In the genomic region with DNA sequence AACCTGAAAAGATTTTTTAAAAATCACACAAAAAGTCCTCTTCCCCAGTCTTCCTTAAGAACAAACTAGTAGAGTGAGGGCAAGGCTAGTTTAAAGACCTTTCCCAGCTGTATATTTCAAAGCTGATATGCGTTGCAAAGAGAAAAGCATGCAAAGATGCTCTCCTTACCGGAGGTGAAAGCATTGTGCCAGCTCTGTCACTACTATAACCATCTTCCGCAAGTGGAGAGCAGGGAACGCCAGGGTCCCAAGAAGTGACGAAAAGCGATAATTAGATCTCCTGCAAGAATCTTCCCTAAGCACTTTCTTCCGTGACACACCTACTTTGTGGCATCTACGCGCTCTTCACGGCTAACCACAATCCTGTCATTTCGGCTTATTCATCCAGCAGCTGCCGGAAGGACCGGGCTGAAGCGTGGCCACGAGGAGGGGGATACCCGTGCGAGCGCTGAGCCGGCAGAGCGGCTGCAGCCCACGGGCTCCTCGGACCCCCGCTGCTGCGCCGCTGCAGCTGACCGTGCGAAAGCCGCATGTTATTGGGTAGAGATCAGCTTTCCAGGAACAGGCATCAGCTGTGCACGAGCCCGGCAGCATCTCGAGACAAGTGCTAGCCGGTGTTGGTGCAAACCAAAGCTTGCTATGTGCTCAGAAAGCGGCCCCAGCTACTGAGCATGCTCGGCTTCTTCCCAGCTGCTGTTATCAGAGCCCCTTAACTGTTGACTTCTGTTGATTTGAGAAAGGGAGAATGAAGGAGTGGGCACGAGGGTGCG, we compare ENCODE assay signal across 9 cellular contexts. TPM values are rescaled to one million over a fixed set of nuclear protein-coding genes. Genes with fewer than 3 reads are reported as not detected.
A peak's percentile ranks its signal among the peaks of the same experiment; 100 is the strongest.
DNase-seq lines count a peak whose midpoint lies in the region; ATAC-seq and TF ChIP-seq lines count a peak whose summit lies in the region.
"Had no signal": no experiment of that assay in that cellular context is flagged by ENCODE, and none has a peak within 500 bp of the region (broad histone marks: within the 10 kb centered on the region; RNA-seq: fewer than 3 reads in every experiment).

No MANE protein-coding gene starts in this region.

- peaks cover 3 to 81% (median 29%) of the 10 kb centered on the region in 5 donors for H3K27me3 Mint-ChIP-seq in naive thymus-derived CD4-positive, alpha-beta T cell
- H3K27me3 Mint-ChIP-seq in stimulated activated naive CD8-positive, alpha-beta T cell treated with anti-CD3 and anti-CD28 coated beads, Interleukin-15, Interleukin-2, amounts not matched to agents 100 ng/mL and 50 ng/mL, for 24 hours = peaks cover 65% of the 10 kb centered on the region

- H3K36me3 Mint-ChIP-seq in naive thymus-derived CD4-positive, alpha-beta T cell = peaks cover 0 to 5% (median 0%) of the 10 kb centered on the region in 5 donors
- H3K36me3 Mint-ChIP-seq in stimulated activated naive CD8-positive, alpha-beta T cell treated with anti-CD3 and anti-CD28 coated beads, Interleukin-15, Interleukin-2, amounts not matched to agents 100 ng/mL and 50 ng/mL, for 24 hours (ENCODE audit: low read depth) = no peaks in the 10 kb centered on the region

- H3K4me3 Mint-ChIP-seq in naive thymus-derived CD4-positive, alpha-beta T cell = peak overlapping the region; percentile 73 to 96 (median 86)
- H3K4me3 Mint-ChIP-seq in stimulated activated naive CD8-positive, alpha-beta T cell treated with anti-CD3 and anti-CD28 coated beads, Interleukin-15, Interleukin-2, amounts not matched to agents 100 ng/mL and 50 ng/mL, for 24 hours = peak overlapping the region; percentile 84

- peak overlapping the region in 6 of 9 donors; percentile 5 to 65 (median 22) for H3K27ac Mint-ChIP-seq in naive thymus-derived CD4-positive, alpha-beta T cell
- peak overlapping the region; percentile 64 for H3K27ac Mint-ChIP-seq in stimulated activated naive CD8-positive, alpha-beta T cell treated with anti-CD3 and anti-CD28 coated beads, Interleukin-15, Interleukin-2, amounts not matched to agents 100 ng/mL and 50 ng/mL, for 24 hours

- H3K36me3 ChIP-seq in naive thymus-derived CD4-positive, alpha-beta T cell (ENCODE audit: control insufficient read depth in 2 of 3, insufficient read depth in 3 of 3, low read length in 3 of 3) = no peaks in the 10 kb centered on the region

- intact Hi-C loops in naive thymus-derived CD4-positive, alpha-beta T cell (cut with micrococcal nuclease) = loop anchor here (1.0 to 2.0 kb wide), 2 partner anchors 18 to 254 kb away; no protein-coding TSS in a partner anchor

- ATAC-seq in HG03103 (IDR thresholded peaks at IDR 0.05; ENCODE audit: low read depth, unreplicated experiment) = peak; percentile 80
- ATAC-seq in naive thymus-derived CD4-positive, alpha-beta T cell = peak; percentile 88

- no peaks in the 10 kb centered on the region for H3K9me3 ChIP-seq in naive thymus-derived CD4-positive, alpha-beta T cell (ENCODE audit: control insufficient read depth in 2 of 3, low read length in 3 of 3)

- TF ChIP-seq CTCF in epithelial cell of esophagus (IDR thresholded peaks at IDR 0.05; ENCODE audit: insufficient read depth, low read depth, low read length, missing control alignments) = no peak

- CTCF ChIA-PET in naive thymus-derived CD4-positive, alpha-beta T cell (lab: Charles Lee) = interaction anchor here (0.9 to 1.2 kb wide), 3 partner anchors 10 to 113 kb away, joined by 3 to 4 read pairs (median 3); no protein-coding TSS in a partner anchor

- H3K4me1 ChIP-seq in naive thymus-derived CD4-positive, alpha-beta T cell (ENCODE audit: control insufficient read depth in 2 of 2, insufficient read depth in 2 of 2, low read length in 2 of 2) = peaks cover 7 to 8% of the 10 kb centered on the region in 2 donors

- DNase-seq in DMS 273 (lab: John Stamatoyannopoulos, UW; ENCODE audit: unreplicated experiment) (peak; percentile 45), DMS 273 treated with DMSO at 0.1 percent for 48 hours (lab: John Stamatoyannopoulos, UW) (no peak), NCI-H748 (lab: John Stamatoyannopoulos, UW; ENCODE audit: unreplicated experiment) (peak; percentile 84), epithelial cell of esophagus (ENCODE audit: low read depth) (peak; percentile 74)
- peak; percentile 32 for DNase-seq in activated CD8-positive, alpha-beta memory T cell treated with anti-CD3 and anti-CD28 coated beads, Interleukin-2, amount 50 U/mL, for 24 hours (ENCODE audit: extremely low read depth)
- DNase-seq in naive thymus-derived CD4-positive, alpha-beta T cell = peak; percentile 11 to 72 (median 51)

- POLR2A ChIA-PET in naive thymus-derived CD4-positive, alpha-beta T cell (lab: Charles Lee) = no interaction called here

- peaks cover 11 to 39% (median 13%) of the 10 kb centered on the region in 7 donors for H3K4me1 Mint-ChIP-seq in naive thymus-derived CD4-positive, alpha-beta T cell
- peaks cover 18% of the 10 kb centered on the region for H3K4me1 Mint-ChIP-seq in stimulated activated naive CD8-positive, alpha-beta T cell treated with anti-CD3 and anti-CD28 coated beads, Interleukin-15, Interleukin-2, amounts not matched to agents 100 ng/mL and 50 ng/mL, for 24 hours (ENCODE audit: low read depth)

- no peaks in the 10 kb centered on the region for H3K9me3 Mint-ChIP-seq in naive thymus-derived CD4-positive, alpha-beta T cell
- H3K9me3 Mint-ChIP-seq in stimulated activated naive CD8-positive, alpha-beta T cell treated with anti-CD3 and anti-CD28 coated beads, Interleukin-15, Interleukin-2, amounts not matched to agents 100 ng/mL and 50 ng/mL, for 24 hours = peaks cover 2% of the 10 kb centered on the region

- peaks cover 0 to 4% of the 10 kb centered on the region in 2 donors for H3K27me3 ChIP-seq in naive thymus-derived CD4-positive, alpha-beta T cell (ENCODE audit: control insufficient read depth in 2 of 2, insufficient read depth in 2 of 2, low read length in 2 of 2)

- peak overlapping the region; percentile 40 for H3K4me3 ChIP-seq in epithelial cell of esophagus (ENCODE audit: low read length)
- H3K4me3 ChIP-seq in naive thymus-derived CD4-positive, alpha-beta T cell (ENCODE audit: low read length) = peak overlapping the region; percentile 65

- no peak overlapping the region for H3K27ac ChIP-seq in naive thymus-derived CD4-positive, alpha-beta T cell (ENCODE audit: low read depth, low read length)
- H3K27ac ChIP-seq: 22Rv1 had no signal

RNA-seq across cellular contexts. Expression of a gene that starts 57.2 kb away (rescaled TPM):
- total RNA-seq in naive thymus-derived CD4-positive, alpha-beta T cell = 1 to 10 TPM; 1.1 to 9.4 (median 2.0) TPM
- under 1 TPM; 0.53 to 0.60 TPM for polyA plus RNA-seq in naive thymus-derived CD4-positive, alpha-beta T cell
